In genomic region chr3:174440741-174441587, GRCh38 we compare ENCODE assay signal across 8 cellular contexts.
A peak's percentile ranks its signal among the peaks of the same experiment; 100 is the strongest.
DNase-seq lines count a peak whose midpoint lies in the region; ATAC-seq and TF ChIP-seq lines count a peak whose summit lies in the region.

No MANE protein-coding gene starts in this region.

- in situ Hi-C loops in transverse colon (cut with MboI; ENCODE audit: low pct_ligation_motif_present in 1 of 4, low pct_unique_long_range_greater_than_20kb in 1 of 4, low sequenced_read_pairs in 3 of 4) = no loop called here

- H3K9me3 Mint-ChIP-seq in GM23338 = no peaks in the 10 kb centered on the region

- H3K9me3 ChIP-seq in ovary (no peaks in the 10 kb centered on the region), transverse colon (no peaks in the 10 kb centered on the region)

- TF ChIP-seq CTCF in GM23338 (conservative IDR thresholded peaks at IDR 0.05; ENCODE audit: low read depth in 2 of 2) (peak in 1 of 2 experiments; percentile 5; a peak in 1 of 4 replicates), ovary (IDR thresholded peaks at IDR 0.05) (peak in 1 of 3 donors; percentile 16), transverse colon (IDR thresholded peaks at IDR 0.05) (no peak)

- peaks cover 6% of the 10 kb centered on the region for H3K27me3 Mint-ChIP-seq in GM23338 (ENCODE audit: insufficient read depth, low read depth, poor library complexity)

- H3K9me2 ChIP-seq in GM23338 (ENCODE audit: insufficient read depth) = no peaks in the 10 kb centered on the region

- peak overlapping the region; percentile 86 for H3K4me3 Mint-ChIP-seq in GM23338

- peaks cover 27% of the 10 kb centered on the region for H3K4me1 Mint-ChIP-seq in GM23338

- peak overlapping the region; percentile 94 for H3K27ac Mint-ChIP-seq in GM23338

- no peaks in the 10 kb centered on the region for H3K27me3 ChIP-seq in GM23338 (ENCODE audit: insufficient read depth)
- no peaks in the 10 kb centered on the region for H3K27me3 ChIP-seq in ovary
- no peaks in the 10 kb centered on the region for H3K27me3 ChIP-seq in transverse colon

- H2AFZ ChIP-seq in GM23338 = peak overlapping the region; percentile 72; the same call in 1 of the 2 replicates

- H3K36me3 ChIP-seq in GM23338 (ENCODE audit: insufficient read depth) (no peaks in the 10 kb centered on the region), ovary (no peaks in the 10 kb centered on the region), transverse colon (no peaks in the 10 kb centered on the region)

- H3K4me2 ChIP-seq in GM23338 = peak overlapping the region; percentile 96

- no peaks in the 10 kb centered on the region for H3F3A ChIP-seq in GM23338 (replicated peaks; ENCODE audit: low read depth)

- no peaks in the 10 kb centered on the region for H4K20me1 ChIP-seq in GM23338 (replicated peaks; ENCODE audit: insufficient read depth)

- intact Hi-C loops in cardiac septum (cut with DNase I) = loop anchor here (5.0 kb wide), 2 partner anchors 176 to 1044 kb away; partner anchors contain the start of gene NLGN1
- intact Hi-C loops in ovary (cut with DNase I) = loop anchor here in 1 of 4 donors (10.0 kb wide), 1 partner anchor 1046 kb away; the partner anchor contains the start of gene NLGN1
- intact Hi-C loops in transverse colon (cut with DNase I; ENCODE audit: low total_unique reads) = no loop called here

- H3K36me3 Mint-ChIP-seq in GM23338 (ENCODE audit: low read depth) = no peaks in the 10 kb centered on the region

- WGBS in adipose tissue, 3 donors = 0 to 1% (median 0%) methylated on average over 100 to 107 of the region's 107 CpGs
- 0% methylated on average over 60 to 107 of the region's 107 CpGs for WGBS in ovary, 3 donors
- WGBS in transverse colon (ENCODE audit: low coverage in 1 of 2), 2 donors = 0 to 7% methylated on average over 3 to 60 of the region's 107 CpGs

- TF ChIP-seq POLR2A in ovary (IDR thresholded peaks at IDR 0.05) (peak; percentile 53), transverse colon (IDR thresholded peaks at IDR 0.05) (peak; percentile 61)

- H3K27ac ChIP-seq in GM23338 (ENCODE audit: low read depth) = peak overlapping the region; percentile 96
- peak overlapping the region; percentile 89 for H3K27ac ChIP-seq in adipose tissue (ENCODE audit: low read depth, low read length)
- H3K27ac ChIP-seq in ovary = peak overlapping the region; percentile 99 to 100
- H3K27ac ChIP-seq in transverse colon = peak overlapping the region; percentile 97 to 100 (median 98)

- peak; percentile 95 for ATAC-seq in GM23338

- peaks cover 34% of the 10 kb centered on the region for H3K4me1 ChIP-seq in GM23338 (ENCODE audit: insufficient read depth)
- peaks cover 5% of the 10 kb centered on the region for H3K4me1 ChIP-seq in ovary (ENCODE audit: insufficient read depth)
- peaks cover 0 to 54% (median 26%) of the 10 kb centered on the region in 4 donors for H3K4me1 ChIP-seq in transverse colon

- DNase-seq in Daoy (ENCODE audit: low read depth) (peak; percentile 96), GM23338 (ENCODE audit: low spot score) (peak; percentile 95), Kasumi-1 (lab: John Stamatoyannopoulos, UW) (peak; percentile 61 to 69), RKO (ENCODE audit: low spot score) (peak; percentile 91), cardiac septum (ENCODE audit: low spot score) (peak; percentile 88), ovary (peak; percentile 89 to 94 (median 92)), transverse colon (peak; percentile 85)

- H3K79me2 ChIP-seq in GM23338 (replicated peaks; ENCODE audit: insufficient read depth) = peaks cover 4% of the 10 kb centered on the region

- H3K4me3 ChIP-seq in GM23338 = peak overlapping the region; percentile 73
- H3K4me3 ChIP-seq in ovary = peak overlapping the region; percentile 74
- H3K4me3 ChIP-seq in transverse colon = peak overlapping the region; percentile 69 to 85 (median 72)

- no peak for TF ChIP-seq EP300 in ovary (IDR thresholded peaks at IDR 0.05)
- no peak for TF ChIP-seq EP300 in transverse colon (IDR thresholded peaks at IDR 0.05; ENCODE audit: low read depth)

TF ChIP-seq in GM23338, 12 proteins besides CTCF, POLR2A, EP300 and RAD21 (continues in another document):
- TF ChIP-seq ZNF114 (CRISPR knock-in tag; IDR thresholded peaks at IDR 0.05) (no peak), ZNF462 (CRISPR knock-in tag; IDR thresholded peaks at IDR 0.05) (no peak), ZNF331 (CRISPR knock-in tag; IDR thresholded peaks at IDR 0.05; ENCODE audit: low read depth) (no peak), EZH2 (IDR thresholded peaks at IDR 0.05; ENCODE audit: low read depth, unreplicated experiment) (no peak), REST (IDR thresholded peaks at IDR 0.05; ENCODE audit: unreplicated experiment) (no peak), CREB1 (CRISPR knock-in tag; IDR thresholded peaks at IDR 0.05; ENCODE audit: low read depth) (peak; percentile 50)

Comparison
In these comparisons a context has a peak if more than half of its experiments do, and no peak if none do; other contexts are left out.
1. Peak in every context shown above with its lines: DNase-seq, ATAC-seq, H3K4me3 ChIP-seq and H3K27ac ChIP-seq.